In the genomic region with DNA sequence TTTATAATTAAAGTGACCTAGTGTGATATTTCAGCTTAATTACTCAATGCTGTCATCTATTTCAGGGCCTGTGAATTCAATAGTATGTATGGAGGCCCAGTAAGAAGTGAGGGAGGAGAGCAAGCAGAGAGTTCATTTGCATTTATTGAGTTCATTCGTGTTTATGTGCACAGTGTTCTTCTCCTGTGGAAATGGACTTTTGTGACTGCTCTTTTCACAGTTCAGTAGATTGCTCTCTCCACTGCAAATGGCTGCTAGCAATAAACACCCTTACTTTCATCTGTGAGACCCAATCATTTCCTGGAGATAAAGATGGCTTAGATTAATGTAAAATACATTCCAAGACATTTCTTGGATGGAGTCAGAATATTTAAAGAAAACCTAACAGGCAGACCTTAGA, we compare ENCODE assay signal across 18 cellular contexts.
"Had no signal": no experiment of that assay in that cellular context is flagged by ENCODE, and none has a peak within 500 bp of the region (broad histone marks: within the 10 kb centered on the region; RNA-seq: fewer than 3 reads in every experiment).

No MANE protein-coding gene starts in this region.

- H3K27me3 Mint-ChIP-seq: activated T-cell treated with anti-CD3 and anti-CD28 coated beads, Interleukin-2, amount 50 U/mL, for 24 hours; progenitor cell of endocrine pancreas had no signal

- H3K27ac ChIP-seq: tibial artery had no signal

- DNase-seq: activated CD4-positive, alpha-beta T cell treated with anti-CD3 and anti-CD28 coated beads for 48 hours; activated CD4-positive, CD25-positive, alpha-beta regulatory T cell; activated CD8-positive, alpha-beta T cell treated with anti-CD3 and anti-CD28 coated beads, Interleukin-2, amount 10 ng/mL, durations not matched to agents 7 days and 5 days; activated naive CD4-positive, alpha-beta T cell treated with anti-CD3 and anti-CD28 coated beads for 36 hours; activated T-cell treated with anti-CD3 and anti-CD28 coated beads, Interleukin-2, amount 50 U/mL, for 24 hours; body of pancreas; central memory CD4-positive, alpha-beta T cell; dorsolateral prefrontal cortex; foreskin melanocyte; kidney glomerular epithelial cell; stimulated activated CD4-positive, alpha-beta T cell treated with anti-CD3 and anti-CD28 coated beads, Interleukin-2, amount 100 ng/mL, for 24 hours; stimulated activated naive CD8-positive, alpha-beta T cell treated with anti-CD3 and anti-CD28 coated beads, Interleukin-15, Interleukin-2, amounts not matched to agents 100 U/mL and 50 U/mL, for 24 hours; substantia nigra; T-helper 9 cell; tibial artery had no signal

- H3K36me3 ChIP-seq: right atrium auricular region, tibial artery had no signal

- H3K9me3 Mint-ChIP-seq: activated naive CD4-positive, alpha-beta T cell treated with anti-CD3 and anti-CD28 coated beads for 36 hours; activated T-cell treated with anti-CD3 and anti-CD28 coated beads, Interleukin-2, amount 50 U/mL, for 24 hours; activated T-helper 2 cell treated with anti-CD3 and anti-CD28 coated beads, Interferon-gamma antibody, Interleukin-2, Interleukin-4, amounts not matched to agents 10 μg/mL and 5 μg/mL and 100 μg/mL, durations not matched to agents 14 hours and 24 hours and 36 hours had no signal

- H3K9me3 ChIP-seq: body of pancreas, right atrium auricular region, tibial artery had no signal

- H3K4me1 ChIP-seq: body of pancreas, tibial artery had no signal

- H3K27me3 ChIP-seq: body of pancreas, dorsolateral prefrontal cortex, right atrium auricular region, tibial artery had no signal

- H3K4me3 Mint-ChIP-seq: activated CD8-positive, alpha-beta T cell treated with anti-CD3 and anti-CD28 coated beads, Interleukin-2, amount 10 ng/mL, durations not matched to agents 7 days and 5 days; activated naive CD4-positive, alpha-beta T cell treated with anti-CD3 and anti-CD28 coated beads for 36 hours; activated T-cell treated with anti-CD3 and anti-CD28 coated beads, Interleukin-2, amount 50 U/mL, for 24 hours had no signal

- H3K4me3 ChIP-seq: body of pancreas, dorsolateral prefrontal cortex, right atrium auricular region, tibial artery had no signal

- ATAC-seq: activated CD8-positive, alpha-beta T cell treated with anti-CD3 and anti-CD28 coated beads, Interleukin-2, amount 10 ng/mL, durations not matched to agents 7 days and 5 days; body of pancreas; stimulated activated naive CD8-positive, alpha-beta T cell treated with anti-CD3 and anti-CD28 coated beads, Interleukin-15, Interleukin-2, amounts not matched to agents 100 U/mL and 50 U/mL, for 24 hours had no signal

- H3K27ac Mint-ChIP-seq: activated CD8-positive, alpha-beta T cell treated with anti-CD3 and anti-CD28 coated beads, Interleukin-2, amount 10 ng/mL, durations not matched to agents 7 days and 5 days; activated naive CD4-positive, alpha-beta T cell treated with anti-CD3 and anti-CD28 coated beads for 36 hours; activated T-cell treated with anti-CD3 and anti-CD28 coated beads, Interleukin-2, amount 50 U/mL, for 24 hours; activated T-helper 2 cell treated with anti-CD3 and anti-CD28 coated beads, Interferon-gamma antibody, Interleukin-2, Interleukin-4, amounts not matched to agents 10 μg/mL and 5 μg/mL and 100 μg/mL, durations not matched to agents 14 hours and 24 hours and 36 hours; progenitor cell of endocrine pancreas had no signal
